In the genomic region with DNA sequence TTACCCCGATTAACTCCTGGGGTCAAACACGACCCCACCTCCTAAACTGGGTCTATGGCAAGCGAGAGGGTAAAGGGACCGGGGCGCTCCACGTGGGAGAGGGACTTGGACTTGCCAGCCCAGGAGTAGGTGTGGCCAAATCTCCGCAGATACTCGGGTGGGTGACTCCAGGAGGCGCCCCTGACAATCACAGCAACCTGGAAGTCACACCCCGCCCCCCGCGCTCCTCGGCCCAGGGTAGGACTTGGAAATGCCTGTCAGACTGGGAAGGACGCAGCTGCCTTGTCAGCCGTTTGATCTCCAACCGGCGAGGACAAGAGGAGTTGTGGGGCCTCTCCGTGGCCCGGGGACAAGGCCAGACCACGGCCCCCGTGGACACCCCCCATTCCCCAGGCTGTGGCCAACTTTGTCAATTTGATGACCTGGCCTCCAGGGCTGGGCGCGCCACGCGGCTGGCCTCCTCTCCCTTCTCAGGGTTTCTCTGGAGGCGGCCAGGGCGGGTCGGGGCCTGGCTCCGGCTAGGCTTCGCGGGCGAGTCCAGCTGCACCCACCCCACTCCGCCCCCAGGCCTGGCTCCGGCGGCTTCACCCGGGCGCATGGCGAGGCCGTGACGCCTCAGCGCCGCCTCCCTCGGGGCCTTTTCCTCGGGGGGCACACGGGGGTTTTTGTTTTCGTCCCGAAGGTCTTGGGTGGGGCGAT, we compare ENCODE assay signal across 8 cellular contexts. TPM values are rescaled to one million over a fixed set of nuclear protein-coding genes. Genes with fewer than 3 reads are reported as not detected.
DNase-seq lines count a peak whose midpoint lies in the region; ATAC-seq and TF ChIP-seq lines count a peak whose summit lies in the region.

No MANE protein-coding gene starts in this region.

- H3K27ac Mint-ChIP-seq in H9: no peak overlapping the region

- peak; percentile 64 for ATAC-seq in Panc1
- no peak for ATAC-seq in GM19397 (IDR thresholded peaks at IDR 0.05; ENCODE audit: unreplicated experiment)
- ATAC-seq in GM19023 (IDR thresholded peaks at IDR 0.05; ENCODE audit: unreplicated experiment): no peak

- peaks cover 33% of the 10 kb centered on the region for H3K23me2 ChIP-seq in H9 (ENCODE audit: insufficient read length, low read depth, low read length, poor library complexity, severe bottlenecking)

- no peak overlapping the region for H2AK5ac ChIP-seq in H9 (ENCODE audit: insufficient read length, low read length)

- no peak overlapping the region for H4K5ac ChIP-seq in H9 (ENCODE audit: insufficient read length, low read depth, low read length)

- H3K9me3 Mint-ChIP-seq in H9: peaks cover 0 to 4% of the 10 kb centered on the region in 2 experiments; a peak in 1 of 5 replicates

- in situ Hi-C loops in Panc1 (cut with HindIII; ENCODE audit: low pct_unique_long_range_greater_than_20kb, low sequenced_read_pairs): no loop called here

- no peak for TF ChIP-seq CTCF in H9 (conservative IDR thresholded peaks at IDR 0.05)
- TF ChIP-seq CTCF in Panc1 (IDR thresholded peaks at IDR 0.05): no peak
- TF ChIP-seq CTCF in parathyroid adenoma (IDR thresholded peaks at IDR 0.05): no peak

- H3K4me3 ChIP-seq in Panc1 (ENCODE audit: low read depth in 2 of 2, low read length in 2 of 2) (peak overlapping the region; percentile 44 to 57), parathyroid adenoma (ENCODE audit: low read depth, low read length) (no peak overlapping the region)

- H3K4me1 Mint-ChIP-seq in H9: peaks cover 35 to 62% of the 10 kb centered on the region in 2 experiments

- no peak overlapping the region for H2AFZ ChIP-seq in H9 (ENCODE audit: low read length)
- H2AFZ ChIP-seq in parathyroid adenoma: no peak overlapping the region

- intact Hi-C loops in Panc1 (cut with micrococcal nuclease; ENCODE audit: unreplicated experiment): no loop called here

- H2BK20ac ChIP-seq in H9 (ENCODE audit: low read depth, low read length, poor library complexity, severe bottlenecking): no peak overlapping the region

- no peak overlapping the region for H3K9ac ChIP-seq in H9 (ENCODE audit: extremely low read depth, insufficient read length, low read length)
- no peak overlapping the region for H3K9ac ChIP-seq in parathyroid adenoma

- H3K18ac ChIP-seq in H9 (ENCODE audit: insufficient read length, low read depth, low read length): no peak overlapping the region

- WGBS in H9 (ENCODE audit: extremely low coverage, insufficient read length, low lambda C conversion rate): no CpG with 5 or more reads among the region's 48 CpGs

- no peak overlapping the region for H4K8ac ChIP-seq in H9 (replicated peaks; ENCODE audit: insufficient read length, low read depth, low read length)

- H3K4me3 Mint-ChIP-seq in H9: peak overlapping the region; percentile 80 to 84

- DNase-seq in H9 (peak; percentile 84), Panc1 (ENCODE audit: low read depth, low spot score) (no peak), dermis blood vessel endothelial cell (peak; percentile 28), T-helper 9 cell (no peak), NOMO-1 (lab: John Stamatoyannopoulos, UW; ENCODE audit: unreplicated experiment in 2 of 2) (no peak)

- no peaks in the 10 kb centered on the region for H3K79me1 ChIP-seq in H9 (ENCODE audit: insufficient read depth, low read depth, low read length, poor library complexity, severe bottlenecking)

- H3T11ph ChIP-seq in H9 (ENCODE audit: low read length): no peak overlapping the region

- H3K36me3 Mint-ChIP-seq in H9 (ENCODE audit: insufficient read depth in 1 of 3, low read depth in 3 of 3): no peaks in the 10 kb centered on the region

- no peak overlapping the region for H2BK12ac ChIP-seq in H9 (ENCODE audit: insufficient read length, low read depth, low read length)

- peaks cover 41% of the 10 kb centered on the region for H3K27me3 Mint-ChIP-seq in H9 (ENCODE audit: low read depth)

- H3K4me2 ChIP-seq in H9 (ENCODE audit: insufficient read depth, insufficient read length, low read length) (peak overlapping the region; percentile 98), parathyroid adenoma (ENCODE audit: low read length) (peak overlapping the region; percentile 50)

- no peak overlapping the region for H3K23ac ChIP-seq in H9 (ENCODE audit: insufficient read length, low read depth, low read length)

- H3K36me3 ChIP-seq in Panc1 (ENCODE audit: control insufficient read depth, insufficient read depth, low read length) (no peaks in the 10 kb centered on the region), parathyroid adenoma (ENCODE audit: control insufficient read depth, insufficient read depth, low read length) (no peaks in the 10 kb centered on the region)

- H3K4ac ChIP-seq in H9 (ENCODE audit: low read depth, low read length): no peak overlapping the region

- no peak overlapping the region for H3K14ac ChIP-seq in H9 (ENCODE audit: insufficient read depth, low read length)

- H4K20me1 ChIP-seq in H9 (ENCODE audit: control insufficient read depth, insufficient read depth, insufficient read length): no peaks in the 10 kb centered on the region

- H3K4me1 ChIP-seq in H9 (ENCODE audit: insufficient read depth, low read length): 0 out of 2 replicates have a peak, but pooled peaks cover 11% of the 10 kb centered on the region
- peaks cover 2% of the 10 kb centered on the region; the same call in 1 of the 2 replicates for H3K4me1 ChIP-seq in Panc1 (ENCODE audit: control insufficient read depth, insufficient read depth, low read length)
- H3K4me1 ChIP-seq in parathyroid adenoma: no peaks in the 10 kb centered on the region

- no peak overlapping the region for H4K91ac ChIP-seq in H9 (ENCODE audit: insufficient read length, low read depth, low read length)

- H2BK15ac ChIP-seq in H9 (ENCODE audit: low read depth, low read length): no peak overlapping the region; the same call in 1 of the 2 replicates

- CTCF ChIA-PET in Panc1 (lab: Charles Lee): no interaction called here

- no peak overlapping the region for H3K27ac ChIP-seq in H9 (ENCODE audit: insufficient read length, low read depth, low read length)
- no peak overlapping the region for H3K27ac ChIP-seq in Panc1 (ENCODE audit: low read length)
- H3K27ac ChIP-seq in parathyroid adenoma: no peak overlapping the region

- POLR2A ChIA-PET in Panc1 (lab: Charles Lee): no interaction called here

- no TSS peak for BruUV-seq in Panc1 (replicated peaks; lab: Mats Ljungman, UMichigan)

- no peak overlapping the region for H3K56ac ChIP-seq in H9 (ENCODE audit: insufficient read length, low read depth, low read length)

- H2BK120ac ChIP-seq in H9 (ENCODE audit: low read depth, low read length, poor library complexity, severe bottlenecking): no peak overlapping the region

- no peaks in the 10 kb centered on the region for H3K9me3 ChIP-seq in H9 (ENCODE audit: control insufficient read depth, low read depth, low read length)
- no peaks in the 10 kb centered on the region for H3K9me3 ChIP-seq in Panc1 (ENCODE audit: control insufficient read depth, insufficient read depth, low read depth, low read length)
- H3K9me3 ChIP-seq in parathyroid adenoma (ENCODE audit: control insufficient read depth, low read length): no peaks in the 10 kb centered on the region

- H3K79me2 ChIP-seq in H9 (ENCODE audit: insufficient read depth, low read length) (no peaks in the 10 kb centered on the region; the same call in 1 of the 2 replicates), parathyroid adenoma (no peaks in the 10 kb centered on the region)

- no peak overlapping the region for H2BK5ac ChIP-seq in H9 (ENCODE audit: insufficient read length, low read length)

- no peaks in the 10 kb centered on the region; the same call in 1 of the 2 replicates for H3K27me3 ChIP-seq in H9 (ENCODE audit: insufficient read depth, low read length)
- peaks cover 20% of the 10 kb centered on the region; the same call in 1 of the 2 replicates for H3K27me3 ChIP-seq in Panc1 (ENCODE audit: control insufficient read depth, insufficient read depth, low read length)
- no peaks in the 10 kb centered on the region for H3K27me3 ChIP-seq in parathyroid adenoma (ENCODE audit: control insufficient read depth, insufficient read depth, low read length)

RNA-seq across cellular contexts. Expression of a gene that starts 1.2 kb away (rescaled TPM):
- total RNA-seq in H9 (2021) (4.9 and 5.1 TPM in 2 replicates), Panc1 (2021; ENCODE audit: unreplicated experiment) (0.23 TPM), dermis blood vessel endothelial cell (under 0.01 and 0.05 TPM in 2 replicates)
- not detected for polyA plus RNA-seq in Panc1 (2012; ENCODE audit: insufficient read length)

Comparison
In these comparisons a context has a peak if more than half of its experiments do, and no peak if none do; other contexts are left out.
1. DNase-seq: peak in H9 (single experiment) and dermis blood vessel endothelial cell (single experiment); none in Panc1 (single experiment), T-helper 9 cell (single experiment) and NOMO-1 (0 of 2).